18 cellular contexts compared by ENCODE assay signal in genomic region chr1:216849141-216849540, GRCh38.
"Had no signal": no experiment of that assay in that cellular context is flagged by ENCODE, and none has a peak within 500 bp of the region (broad histone marks: within the 10 kb centered on the region; RNA-seq: fewer than 3 reads in every experiment).

No MANE protein-coding gene starts in this region.

- DNase-seq: colonic mucosa; cortex of kidney; effector CD4-positive, alpha-beta T cell; effector memory CD4-positive, alpha-beta T cell; foreskin keratinocyte; heart left ventricle; hippocampal formation; left cardiac atrium; left lung; left ventricle myocardium superior; lower lobe of right lung; mesenchymal stem cell; midbrain had no signal

- H3K36me3 ChIP-seq: colonic mucosa, esophagus muscularis mucosa, gastroesophageal sphincter, heart left ventricle, left lung, lower lobe of right lung had no signal

- ATAC-seq: foreskin keratinocyte, gastroesophageal sphincter, heart left ventricle, left cardiac atrium, left lung, left ventricle myocardium superior, lower lobe of right lung had no signal

- H3K27ac ChIP-seq: colonic mucosa, esophagus muscularis mucosa, foreskin keratinocyte, gastroesophageal sphincter, heart left ventricle, left lung, lower lobe of right lung had no signal

- H3K27me3 ChIP-seq: colonic mucosa, esophagus muscularis mucosa, foreskin keratinocyte, gastroesophageal sphincter, heart left ventricle, left lung had no signal

- H3K4me1 ChIP-seq: colonic mucosa, foreskin keratinocyte, left lung, lower lobe of right lung had no signal

- H3K4me3 ChIP-seq: colonic mucosa, esophagus muscularis mucosa, gastroesophageal sphincter, heart left ventricle, left lung, lower lobe of right lung had no signal

- FAIRE-seq: endothelial cell of umbilical vein, islet of Langerhans, keratinocyte had no signal

- H3K9me3 ChIP-seq: colonic mucosa, esophagus muscularis mucosa, gastroesophageal sphincter, heart left ventricle, left lung, lower lobe of right lung had no signal
